ENCODE assay signal across 1 cellular context in the genomic region with DNA sequence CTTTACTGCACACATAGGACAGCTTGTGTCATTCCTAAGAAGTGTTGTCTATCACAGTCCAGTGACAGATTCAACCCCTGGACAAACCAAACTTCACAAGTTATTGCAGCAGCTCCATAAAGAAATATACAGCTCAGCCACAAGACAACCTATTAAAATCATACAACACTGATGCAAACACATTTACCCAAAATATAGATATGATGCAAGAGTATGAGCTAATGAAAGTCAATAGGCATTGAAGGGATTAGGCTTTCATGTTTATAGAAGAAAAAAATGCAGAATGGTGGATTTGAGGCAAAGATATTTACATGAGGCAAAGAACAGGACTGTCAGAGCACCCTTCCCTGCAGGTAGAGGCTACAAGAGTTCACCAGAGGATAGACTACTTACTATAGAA.
TF ChIP-seq lines count a peak whose summit lies in the region.

No MANE protein-coding gene starts in this region.

TF ChIP-seq in K562, 482 proteins besides CTCF, POLR2A, EP300 and RAD21 (continued from another document):
- no peak for TF ChIP-seq ZNF140 (CRISPR knock-in tag; IDR thresholded peaks at IDR 0.05)
- peak; percentile 64 for TF ChIP-seq ATF3 (IDR thresholded peaks at IDR 0.05)
- TF ChIP-seq ATF3 (CRISPR knock-in tag; conservative IDR thresholded peaks at IDR 0.05) = no peak
- no peak for TF ChIP-seq NUFIP1 (IDR thresholded peaks at IDR 0.05; ENCODE audit: partially characterized antibody)
- 0 out of 2 replicates have a peak, but pooled peaks have one; percentile 29 for TF ChIP-seq ZNF589 (CRISPR knock-in tag; IDR thresholded peaks at IDR 0.05; ENCODE audit: low read depth)
- no peak for TF ChIP-seq IFI16 (CRISPR knock-in tag; IDR thresholded peaks at IDR 0.05)
- TF ChIP-seq, protein P1, sequence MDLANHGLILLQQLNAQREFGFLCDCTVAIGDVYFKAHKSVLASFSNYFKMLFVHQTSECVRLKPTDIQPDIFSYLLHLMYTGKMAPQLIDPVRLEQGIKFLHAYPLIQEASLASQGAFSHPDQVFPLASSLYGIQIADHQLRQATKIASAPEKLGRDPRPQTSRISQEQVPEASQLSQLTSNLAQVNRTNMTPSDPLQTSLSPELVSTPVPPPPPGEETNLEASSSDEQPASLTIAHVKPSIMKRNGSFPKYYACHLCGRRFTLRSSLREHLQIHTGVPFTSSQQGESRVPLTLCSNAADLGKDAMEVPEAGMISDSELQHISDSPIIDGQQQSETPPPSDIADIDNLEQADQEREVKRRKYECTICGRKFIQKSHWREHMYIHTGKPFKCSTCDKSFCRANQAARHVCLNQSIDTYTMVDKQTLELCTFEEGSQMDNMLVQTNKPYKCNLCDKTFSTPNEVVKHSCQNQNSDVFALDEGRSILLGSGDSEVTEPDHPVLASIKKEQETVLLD (IDR thresholded peaks at IDR 0.05) = no peak
- TF ChIP-seq RFX7 (CRISPR knock-in tag; IDR thresholded peaks at IDR 0.05) = no peak
- TF ChIP-seq ZNF175 (CRISPR knock-in tag; IDR thresholded peaks at IDR 0.05; ENCODE audit: low read depth) = 0 out of 2 replicates have a peak, but pooled peaks have one; percentile 33
- TF ChIP-seq CEBPB (tag; IDR thresholded peaks at IDR 0.05) = peak; percentile 70
